Comparison of ENCODE assay signal across 1 cellular context in the genomic region with DNA sequence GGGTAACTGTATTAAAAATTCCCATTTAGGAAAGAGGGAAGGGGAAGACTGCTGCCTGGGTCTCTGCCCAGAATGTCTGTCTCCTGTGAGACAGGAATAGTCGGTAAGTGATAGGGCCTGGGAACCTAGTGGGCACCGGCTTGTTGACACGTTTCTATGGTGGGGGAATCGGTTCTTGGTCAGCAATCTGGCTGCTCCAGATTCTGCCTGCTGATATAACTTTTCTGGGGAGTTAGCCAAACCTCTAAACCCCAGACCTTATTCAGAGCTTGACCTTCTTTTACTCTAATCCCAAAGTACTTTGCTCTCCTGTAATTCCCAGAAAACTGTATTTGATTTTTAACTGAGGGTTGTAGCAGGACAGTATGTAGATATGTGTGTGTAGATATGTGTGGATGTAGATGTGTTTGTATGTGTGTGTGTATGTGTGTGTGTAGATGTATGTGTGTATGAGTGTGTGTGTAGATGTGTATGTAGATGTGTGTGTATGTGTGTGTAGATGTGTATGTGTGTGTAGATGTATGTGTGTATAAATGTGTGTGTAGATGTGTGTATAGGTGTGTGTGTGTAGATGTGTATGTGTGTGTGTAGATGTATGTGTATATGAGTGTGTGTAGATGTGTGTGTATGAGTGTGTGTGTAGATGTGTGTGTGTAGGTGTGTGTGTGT.
TF ChIP-seq lines count a peak whose summit lies in the region.

No MANE protein-coding gene starts in this region.

TF ChIP-seq in A549, 52 proteins besides CTCF, POLR2A, EP300 and RAD21 (continued from another document):
- TF ChIP-seq, protein P1, sequence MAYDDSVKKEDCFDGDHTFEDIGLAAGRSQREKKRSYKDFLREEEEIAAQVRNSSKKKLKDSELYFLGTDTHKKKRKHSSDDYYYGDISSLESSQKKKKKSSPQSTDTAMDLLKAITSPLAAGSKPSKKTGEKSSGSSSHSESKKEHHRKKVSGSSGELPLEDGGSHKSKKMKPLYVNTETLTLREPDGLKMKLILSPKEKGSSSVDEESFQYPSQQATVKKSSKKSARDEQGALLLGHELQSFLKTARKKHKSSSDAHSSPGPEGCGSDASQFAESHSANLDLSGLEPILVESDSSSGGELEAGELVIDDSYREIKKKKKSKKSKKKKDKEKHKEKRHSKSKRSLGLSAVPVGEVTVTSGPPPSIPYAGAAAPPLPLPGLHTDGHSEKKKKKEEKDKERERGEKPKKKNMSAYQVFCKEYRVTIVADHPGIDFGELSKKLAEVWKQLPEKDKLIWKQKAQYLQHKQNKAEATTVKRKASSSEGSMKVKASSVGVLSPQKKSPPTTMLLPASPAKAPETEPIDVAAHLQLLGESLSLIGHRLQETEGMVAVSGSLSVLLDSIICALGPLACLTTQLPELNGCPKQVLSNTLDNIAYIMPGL (CRISPR knock-in tag; IDR thresholded peaks at IDR 0.05; ENCODE audit: borderline replicate concordance): no peak
